ENCODE assay signal across 10 cellular contexts in genomic region chr4:39621582-39621981, GRCh38. TPM values are rescaled to one million over a fixed set of nuclear protein-coding genes. Genes with fewer than 3 reads are reported as not detected.
DNase-seq lines count a peak whose midpoint lies in the region; ATAC-seq and TF ChIP-seq lines count a peak whose summit lies in the region.
"Had no signal": no experiment of that assay in that cellular context is flagged by ENCODE, and none has a peak within 500 bp of the region (broad histone marks: within the 10 kb centered on the region; RNA-seq: fewer than 3 reads in every experiment).

No MANE protein-coding gene starts in this region.

- H3K36me3 ChIP-seq in SJSA1 (no peaks in the 10 kb centered on the region), WERI-Rb-1 (no peaks in the 10 kb centered on the region)

- no peaks in the 10 kb centered on the region for H3K27me3 Mint-ChIP-seq in naive thymus-derived CD8-positive, alpha-beta T cell

- peaks cover 0 to 35% (median 4%) of the 10 kb centered on the region in 4 donors for H3K4me1 Mint-ChIP-seq in naive thymus-derived CD8-positive, alpha-beta T cell

- no peak overlapping the region for H3K27ac Mint-ChIP-seq in naive thymus-derived CD8-positive, alpha-beta T cell

- H3K4me3 ChIP-seq in SJSA1 (no peak overlapping the region), foreskin fibroblast (ENCODE audit: low read depth in 1 of 2, low read length in 2 of 2) (no peak overlapping the region), WERI-Rb-1 (ENCODE audit: low read depth, low read length) (no peak overlapping the region)

- no peak for ATAC-seq in GM18870 (IDR thresholded peaks at IDR 0.05; ENCODE audit: unreplicated experiment)
- ATAC-seq in naive thymus-derived CD8-positive, alpha-beta T cell: no peak
- ATAC-seq: activated T-cell treated with anti-CD3 and anti-CD28 coated beads, Interleukin-2, amount 50 U/mL, for 4 hours had no signal

- H3K9me3 Mint-ChIP-seq in naive thymus-derived CD8-positive, alpha-beta T cell: no peaks in the 10 kb centered on the region
- H3K9me3 Mint-ChIP-seq: activated T-cell treated with anti-CD3 and anti-CD28 coated beads, Interleukin-2, amount 50 U/mL, for 4 hours had no signal

- H3K4me1 ChIP-seq in SJSA1 (replicated peaks): peaks cover 37% of the 10 kb centered on the region

- H3K36me3 Mint-ChIP-seq in naive thymus-derived CD8-positive, alpha-beta T cell: peaks cover 0 to 19% (median 4%) of the 10 kb centered on the region in 3 donors

- H3K4me3 Mint-ChIP-seq in naive thymus-derived CD8-positive, alpha-beta T cell: no peak overlapping the region
- H3K4me3 Mint-ChIP-seq: activated T-cell treated with anti-CD3 and anti-CD28 coated beads, Interleukin-2, amount 50 U/mL, for 4 hours had no signal

- H3K9me3 ChIP-seq in SJSA1 (replicated peaks) (no peaks in the 10 kb centered on the region), WERI-Rb-1 (ENCODE audit: severe bottlenecking) (no peaks in the 10 kb centered on the region)

- POLR2A ChIA-PET in naive thymus-derived CD8-positive, alpha-beta T cell (lab: Charles Lee): no interaction called here

- peak; percentile 92 for DNase-seq in ELR (ENCODE audit: low read depth)
- peak; percentile 72 to 81 for DNase-seq in SJSA1 (ENCODE audit: low read depth in 1 of 2, low spot score in 2 of 2)
- DNase-seq in foreskin fibroblast: peak; percentile 86 to 92
- peak; percentile 88 for DNase-seq in renal cortical epithelial cell (ENCODE audit: low read depth)
- no peak for DNase-seq in NCI-H1694 (lab: John Stamatoyannopoulos, UW)
- DNase-seq in WERI-Rb-1: no peak
- no peak for DNase-seq in naive thymus-derived CD8-positive, alpha-beta T cell
- DNase-seq: activated T-cell treated with anti-CD3 and anti-CD28 coated beads, Interleukin-2, amount 50 U/mL, for 4 hours; NK-92 treated with Interleukin-12 subunit alpha and Interleukin-12 subunit beta, amount 100 ng/mL, for 24 hours had no signal

- no peaks in the 10 kb centered on the region for H3K27me3 ChIP-seq in SJSA1 (replicated peaks)
- H3K27me3 ChIP-seq in WERI-Rb-1 (ENCODE audit: insufficient read depth, low read depth, severe bottlenecking): no peaks in the 10 kb centered on the region

- H3K27ac ChIP-seq in SJSA1: peak overlapping the region; percentile 82
- no peak overlapping the region for H3K27ac ChIP-seq in WERI-Rb-1

- no peak for TF ChIP-seq CTCF in foreskin fibroblast (IDR thresholded peaks at IDR 0.05; ENCODE audit: low read depth, low read length)
- TF ChIP-seq CTCF in WERI-Rb-1 (IDR thresholded peaks at IDR 0.05; ENCODE audit: low read depth, low read length): no peak

RNA-seq across cellular contexts. Expression of gene SMIM14, which starts 17.1 kb away (rescaled TPM):
- 12.6 and 16.1 TPM in 2 replicates for total RNA-seq in SJSA1 (2014; rRNA removed; shearing (Covaris generic))
- total RNA-seq in renal cortical epithelial cell: 45.3 and 89.7 TPM in 2 replicates
- total RNA-seq in naive thymus-derived CD8-positive, alpha-beta T cell: 10 to 100 TPM; 11.5 to 16.8 TPM
- 10 to 100 TPM; 36.5 to 51.9 (median 39.6) TPM for polyA plus RNA-seq in naive thymus-derived CD8-positive, alpha-beta T cell

Comparison
In these comparisons a context has a peak if more than half of its experiments do, and no peak if none do; other contexts are left out.
1. DNase-seq: peak in ELR (single experiment), SJSA1 (2 of 2), foreskin fibroblast (2 of 2) and renal cortical epithelial cell (single experiment); none in NCI-H1694 (single experiment), WERI-Rb-1 (single experiment) and naive thymus-derived CD8-positive, alpha-beta T cell (0 of 10).